ENCODE assay signal across 1 cellular context in genomic region chr5:102296229-102296817, GRCh38.
TF ChIP-seq lines count a peak whose summit lies in the region.

SLCO4C1 (minus strand) TSS chr5:102296284; CDS start chr5:102296262, 22 bp downstream.

TF ChIP-seq in HepG2, 621 proteins besides CTCF, POLR2A, EP300 and RAD21 (continued from another document and continues in another):
- TF ChIP-seq ZNF484 (CRISPR knock-in tag; IDR thresholded peaks at IDR 0.05; ENCODE audit: borderline replicate concordance, low read depth) (no peak), SALL2 (CRISPR knock-in tag; IDR thresholded peaks at IDR 0.05) (peak; percentile 96), GATAD2A (CRISPR knock-in tag; IDR thresholded peaks at IDR 0.05) (peak; percentile 79), ZNF256 (CRISPR knock-in tag; conservative IDR thresholded peaks at IDR 0.05) (0 out of 2 replicates have a peak, but pooled peaks have one; percentile 55), ERF (CRISPR knock-in tag; IDR thresholded peaks at IDR 0.05) (peak; percentile 48), ZNF142 (CRISPR knock-in tag; IDR thresholded peaks at IDR 0.05) (no peak), SMAD1 (CRISPR knock-in tag; IDR thresholded peaks at IDR 0.05; ENCODE audit: borderline replicate concordance, low read depth) (no peak), NR2C2 (CRISPR knock-in tag; IDR thresholded peaks at IDR 0.05; ENCODE audit: borderline replicate concordance) (no peak), ZNF740 (CRISPR knock-in tag; IDR thresholded peaks at IDR 0.05) (0 out of 2 replicates have a peak, but pooled peaks have one; percentile 45), FOXO4 (CRISPR knock-in tag; conservative IDR thresholded peaks at IDR 0.05) (no peak), KDM5B (CRISPR knock-in tag; IDR thresholded peaks at IDR 0.05; ENCODE audit: borderline replicate concordance) (peak; percentile 90; the same call in 1 of the 2 replicates), ARID4A (CRISPR knock-in tag; IDR thresholded peaks at IDR 0.05; ENCODE audit: borderline replicate concordance) (peak; percentile 79; the same call in 1 of the 2 replicates), ZNF781 (CRISPR knock-in tag; IDR thresholded peaks at IDR 0.05; ENCODE audit: borderline replicate concordance, not compliant biosample characterization) (peak; percentile 57), ZNF710 (CRISPR knock-in tag; IDR thresholded peaks at IDR 0.05; ENCODE audit: borderline replicate concordance) (peak; percentile 62; the same call in 1 of the 2 replicates), ETV6 (CRISPR knock-in tag; conservative IDR thresholded peaks at IDR 0.05) (no peak), RFX3 (CRISPR knock-in tag; IDR thresholded peaks at IDR 0.05) (no peak), GMEB1 (CRISPR knock-in tag; IDR thresholded peaks at IDR 0.05; ENCODE audit: borderline replicate concordance) (peak; percentile 68; the same call in 1 of the 2 replicates), HCFC1 (IDR thresholded peaks at IDR 0.05; ENCODE audit: low read depth, low read length) (no peak), HBP1 (CRISPR knock-in tag; IDR thresholded peaks at IDR 0.05; ENCODE audit: low read depth) (no peak), RERE (CRISPR knock-in tag; IDR thresholded peaks at IDR 0.05; ENCODE audit: low read depth) (peak; percentile 55; the same call in 1 of the 2 replicates), ZNF619 (CRISPR knock-in tag; IDR thresholded peaks at IDR 0.05) (0 out of 2 replicates have a peak, but pooled peaks have one; percentile 69), ZNF232 (CRISPR knock-in tag; IDR thresholded peaks at IDR 0.05; ENCODE audit: borderline replicate concordance) (peak; percentile 83; the same call in 1 of the 2 replicates), ZNF562 (CRISPR knock-in tag; IDR thresholded peaks at IDR 0.05; ENCODE audit: borderline replicate concordance) (no peak), TFDP2 (CRISPR knock-in tag; IDR thresholded peaks at IDR 0.05) (peak; percentile 72), ZNF839 (CRISPR knock-in tag; IDR thresholded peaks at IDR 0.05; ENCODE audit: borderline replicate concordance) (no peak)
